ENCODE assay signal across 19 cellular contexts in the genomic region with DNA sequence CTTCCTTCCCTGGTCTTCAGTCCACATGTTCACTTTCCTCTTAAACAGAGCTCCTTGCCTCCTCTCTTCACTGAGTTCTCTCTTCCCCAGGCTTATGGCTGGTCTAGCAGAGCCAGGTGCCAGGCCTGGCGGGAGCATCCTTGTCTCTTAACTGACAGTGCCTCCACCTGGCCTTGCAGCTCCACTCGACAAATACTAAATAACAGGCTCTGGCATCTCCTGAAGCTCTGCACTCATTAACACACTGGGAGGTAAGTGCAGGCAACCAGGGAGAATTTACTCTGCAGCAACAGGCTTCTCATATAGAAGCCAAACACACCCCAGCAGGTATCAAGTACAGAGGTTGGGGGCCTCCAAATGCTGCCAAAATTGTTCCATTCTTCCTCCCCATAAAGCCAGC.
DNase-seq lines count a peak whose midpoint lies in the region; ATAC-seq and TF ChIP-seq lines count a peak whose summit lies in the region.
"Had no signal": no experiment of that assay in that cellular context is flagged by ENCODE, and none has a peak within 500 bp of the region (broad histone marks: within the 10 kb centered on the region; RNA-seq: fewer than 3 reads in every experiment).

No MANE protein-coding gene starts in this region.

- H2BK15ac ChIP-seq in neuronal stem cell (ENCODE audit: low read length) = peak overlapping the region; percentile 22

- H3K9me3 ChIP-seq in neuronal stem cell (replicated peaks in 1 of 2; ENCODE audit: control insufficient read depth in 2 of 2, insufficient read depth in 1 of 2, low read depth in 1 of 2, low read length in 2 of 2) (no peaks in the 10 kb centered on the region), testis (no peaks in the 10 kb centered on the region)
- H3K9me3 ChIP-seq: gastrocnemius medialis, thoracic aorta had no signal

- H3K36me3 ChIP-seq in neuronal stem cell (replicated peaks in 1 of 2; ENCODE audit: control insufficient read depth in 2 of 2, insufficient read depth in 2 of 2, low read length in 2 of 2) (no peaks in the 10 kb centered on the region), testis (ENCODE audit: low read depth, missing control alignments) (no peaks in the 10 kb centered on the region)
- H3K36me3 ChIP-seq: breast epithelium, gastrocnemius medialis, thoracic aorta had no signal

- no peak for ATAC-seq in HG03565 (IDR thresholded peaks at IDR 0.05; ENCODE audit: unreplicated experiment)
- ATAC-seq in activated T-cell treated with anti-CD3 and anti-CD28 coated beads, Interleukin-2, amount 50 U/mL, for 4 hours = no peak
- ATAC-seq: activated T-helper 17 cell treated with anti-CD3 and anti-CD28 coated beads, Interleukin-2, amount 50 U/mL, for 72 hours; gastrocnemius medialis; left lobe of liver had no signal

- no peak for TF ChIP-seq EP300 in Ishikawa (IDR thresholded peaks at IDR 0.05; ENCODE audit: borderline replicate concordance)

- H3K4me3 ChIP-seq in neuronal stem cell (ENCODE audit: low read length in 2 of 2) (no peak overlapping the region), testis (no peak overlapping the region)
- H3K4me3 ChIP-seq: breast epithelium, gastrocnemius medialis, thoracic aorta had no signal

- no peaks in the 10 kb centered on the region for H3K36me3 Mint-ChIP-seq in activated T-cell treated with anti-CD3 and anti-CD28 coated beads, Interleukin-2, amount 50 U/mL, for 4 hours (ENCODE audit: insufficient read depth)

- no CpG with 5 or more reads among the region's 2 CpGs for WGBS in neuronal stem cell (ENCODE audit: extremely low coverage in 2 of 2, insufficient read length in 2 of 2, insufficient replicate concordance in 1 of 2), 2 donors
- 87 to 91% methylated on average over 2 of the region's 2 CpGs for WGBS in testis, 2 donors

- no peak for TF ChIP-seq CTCF in testis (IDR thresholded peaks at IDR 0.05)

- no peak overlapping the region for H4K8ac ChIP-seq in neuronal stem cell (ENCODE audit: low read depth, low read length)

- H3K4ac ChIP-seq in neuronal stem cell (ENCODE audit: low read length) = no peak overlapping the region

- H3K9ac ChIP-seq in neuronal stem cell (ENCODE audit: low read depth, low read length, poor library complexity) = no peak overlapping the region

- H2BK120ac ChIP-seq in neuronal stem cell (ENCODE audit: low read depth, low read length) = no peak overlapping the region

- H3K27me3 Mint-ChIP-seq in activated T-cell treated with anti-CD3 and anti-CD28 coated beads, Interleukin-2, amount 50 U/mL, for 4 hours (ENCODE audit: low read depth) = no peaks in the 10 kb centered on the region

- H2AFZ ChIP-seq in neuronal stem cell (ENCODE audit: low read length) = no peak overlapping the region

- no peak for TF ChIP-seq POLR2A in testis (IDR thresholded peaks at IDR 0.05)

- no peak overlapping the region for H2BK5ac ChIP-seq in neuronal stem cell (ENCODE audit: low read length)

- DNase-seq in NCI-H2029 (lab: John Stamatoyannopoulos, UW) (peak; percentile 20), NCI-H748 treated with DMSO at 0.1 percent for 48 hours (lab: John Stamatoyannopoulos, UW) (peak; percentile 89), neuronal stem cell (ENCODE audit: low spot score) (no peak), testis (no peak)
- DNase-seq in stimulated activated CD4-positive, alpha-beta T cell treated with anti-CD3 and anti-CD28 coated beads, Interleukin-15, amount 100 ng/mL, for 24 hours = no peak
- no peak for DNase-seq in activated T-cell treated with anti-CD3 and anti-CD28 coated beads, Interleukin-2, amount 50 U/mL, for 4 hours
- DNase-seq: activated CD4-positive, CD25-positive, alpha-beta regulatory T cell treated with anti-CD3 and anti-CD28 coated beads, Interleukin-2, amount 50 U/mL, for 72 hours; AML-193; erythroblast; gastrocnemius medialis; MM.1S; OCI-M1; T-helper 9 cell had no signal

- H2AK5ac ChIP-seq in neuronal stem cell (ENCODE audit: low read depth, low read length) = no peak overlapping the region

- H3K27me3 ChIP-seq in neuronal stem cell (ENCODE audit: control insufficient read depth in 3 of 3, insufficient read depth in 3 of 3, low read depth in 1 of 3, low read length in 3 of 3) (peaks cover 0 to 11% (median 0%) of the 10 kb centered on the region in 3 experiments), testis (no peaks in the 10 kb centered on the region)
- H3K27me3 ChIP-seq: breast epithelium, gastrocnemius medialis had no signal

- H3K4me1 ChIP-seq in neuronal stem cell (ENCODE audit: control insufficient read depth in 2 of 2, insufficient read depth in 1 of 2, low read depth in 1 of 2, low read length in 2 of 2) (peaks cover 0 to 12% of the 10 kb centered on the region in 2 donors), testis (no peaks in the 10 kb centered on the region)
- H3K4me1 ChIP-seq: breast epithelium, gastrocnemius medialis had no signal

- no peak overlapping the region for H3K4me3 Mint-ChIP-seq in activated T-cell treated with anti-CD3 and anti-CD28 coated beads, Interleukin-2, amount 50 U/mL, for 4 hours
- H3K4me3 Mint-ChIP-seq: activated T-helper 17 cell treated with anti-CD3 and anti-CD28 coated beads, Interleukin-2, amount 50 U/mL, for 72 hours had no signal

- TF ChIP-seq RAD21 in Ishikawa (IDR thresholded peaks at IDR 0.05; ENCODE audit: low read depth) = peak; percentile 21; the same call in 1 of the 2 replicates

- H3K23ac ChIP-seq in neuronal stem cell (ENCODE audit: low read depth, low read length, poor library complexity) = no peak overlapping the region

- no peaks in the 10 kb centered on the region for H3K4me1 Mint-ChIP-seq in activated T-cell treated with anti-CD3 and anti-CD28 coated beads, Interleukin-2, amount 50 U/mL, for 4 hours (ENCODE audit: low read depth)
- H3K4me1 Mint-ChIP-seq: activated T-helper 17 cell treated with anti-CD3 and anti-CD28 coated beads, Interleukin-2, amount 50 U/mL, for 72 hours had no signal

- H3K27ac ChIP-seq in neuronal stem cell (replicated peaks; ENCODE audit: low read length) = no peak overlapping the region
- H3K27ac ChIP-seq in testis = no peak overlapping the region
- H3K27ac ChIP-seq: breast epithelium, gastrocnemius medialis, thoracic aorta had no signal

- H2BK12ac ChIP-seq in neuronal stem cell (ENCODE audit: low read length) = no peak overlapping the region

- H4K91ac ChIP-seq in neuronal stem cell (ENCODE audit: low read depth, low read length, poor library complexity) = no peak overlapping the region

- peak overlapping the region; percentile 20 for H3K18ac ChIP-seq in neuronal stem cell (ENCODE audit: low read length)

- H3K4me2 ChIP-seq in neuronal stem cell (ENCODE audit: insufficient read depth, low read length, poor library complexity, severe bottlenecking) = no peak overlapping the region

- H3K14ac ChIP-seq in neuronal stem cell (ENCODE audit: low read length) = no peak overlapping the region

- no peaks in the 10 kb centered on the region for H3K9me3 Mint-ChIP-seq in activated T-cell treated with anti-CD3 and anti-CD28 coated beads, Interleukin-2, amount 50 U/mL, for 4 hours
- H3K9me3 Mint-ChIP-seq: activated T-helper 17 cell treated with anti-CD3 and anti-CD28 coated beads, Interleukin-2, amount 50 U/mL, for 72 hours had no signal

- intact Hi-C loops in testis (cut with DNase I; ENCODE audit: low total_unique reads) = no loop called here

- no peaks in the 10 kb centered on the region for H3K79me1 ChIP-seq in neuronal stem cell (ENCODE audit: low read depth, low read length)

TF ChIP-seq in Ishikawa, 13 proteins besides CTCF, POLR2A, EP300 and RAD21:
- TF ChIP-seq YY1 (IDR thresholded peaks at IDR 0.05; ENCODE audit: low read depth) (no peak), CEBPB (IDR thresholded peaks at IDR 0.05) (no peak), TCF12 (IDR thresholded peaks at IDR 0.05; ENCODE audit: low read depth) (no peak), ZBTB7A (IDR thresholded peaks at IDR 0.05; ENCODE audit: low read depth) (no peak), EGR1 (IDR thresholded peaks at IDR 0.05) (no peak), TAF1 (IDR thresholded peaks at IDR 0.05; ENCODE audit: low read depth) (no peak), CREB1 (IDR thresholded peaks at IDR 0.05; ENCODE audit: low read depth) (no peak)
- TF ChIP-seq, protein P1, sequence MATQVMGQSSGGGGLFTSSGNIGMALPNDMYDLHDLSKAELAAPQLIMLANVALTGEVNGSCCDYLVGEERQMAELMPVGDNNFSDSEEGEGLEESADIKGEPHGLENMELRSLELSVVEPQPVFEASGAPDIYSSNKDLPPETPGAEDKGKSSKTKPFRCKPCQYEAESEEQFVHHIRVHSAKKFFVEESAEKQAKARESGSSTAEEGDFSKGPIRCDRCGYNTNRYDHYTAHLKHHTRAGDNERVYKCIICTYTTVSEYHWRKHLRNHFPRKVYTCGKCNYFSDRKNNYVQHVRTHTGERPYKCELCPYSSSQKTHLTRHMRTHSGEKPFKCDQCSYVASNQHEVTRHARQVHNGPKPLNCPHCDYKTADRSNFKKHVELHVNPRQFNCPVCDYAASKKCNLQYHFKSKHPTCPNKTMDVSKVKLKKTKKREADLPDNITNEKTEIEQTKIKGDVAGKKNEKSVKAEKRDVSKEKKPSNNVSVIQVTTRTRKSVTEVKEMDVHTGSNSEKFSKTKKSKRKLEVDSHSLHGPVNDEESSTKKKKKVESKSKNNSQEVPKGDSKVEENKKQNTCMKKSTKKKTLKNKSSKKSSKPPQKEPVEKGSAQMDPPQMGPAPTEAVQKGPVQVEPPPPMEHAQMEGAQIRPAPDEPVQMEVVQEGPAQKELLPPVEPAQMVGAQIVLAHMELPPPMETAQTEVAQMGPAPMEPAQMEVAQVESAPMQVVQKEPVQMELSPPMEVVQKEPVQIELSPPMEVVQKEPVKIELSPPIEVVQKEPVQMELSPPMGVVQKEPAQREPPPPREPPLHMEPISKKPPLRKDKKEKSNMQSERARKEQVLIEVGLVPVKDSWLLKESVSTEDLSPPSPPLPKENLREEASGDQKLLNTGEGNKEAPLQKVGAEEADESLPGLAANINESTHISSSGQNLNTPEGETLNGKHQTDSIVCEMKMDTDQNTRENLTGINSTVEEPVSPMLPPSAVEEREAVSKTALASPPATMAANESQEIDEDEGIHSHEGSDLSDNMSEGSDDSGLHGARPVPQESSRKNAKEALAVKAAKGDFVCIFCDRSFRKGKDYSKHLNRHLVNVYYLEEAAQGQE (IDR thresholded peaks at IDR 0.05; ENCODE audit: low read depth) = no peak
- TF ChIP-seq, protein P2, sequence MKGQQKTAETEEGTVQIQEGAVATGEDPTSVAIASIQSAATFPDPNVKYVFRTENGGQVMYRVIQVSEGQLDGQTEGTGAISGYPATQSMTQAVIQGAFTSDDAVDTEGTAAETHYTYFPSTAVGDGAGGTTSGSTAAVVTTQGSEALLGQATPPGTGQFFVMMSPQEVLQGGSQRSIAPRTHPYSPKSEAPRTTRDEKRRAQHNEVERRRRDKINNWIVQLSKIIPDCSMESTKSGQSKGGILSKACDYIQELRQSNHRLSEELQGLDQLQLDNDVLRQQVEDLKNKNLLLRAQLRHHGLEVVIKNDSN (IDR thresholded peaks at IDR 0.05) = no peak
TF ChIP-seq in Ishikawa: peak in this region for 0.

Comparison
In these comparisons a context has a peak if more than half of its experiments do, and no peak if none do; other contexts are left out.
1. DNase-seq: peak in NCI-H2029 (single experiment) and NCI-H748 treated with DMSO at 0.1 percent for 48 hours (single experiment); none in neuronal stem cell (single experiment), stimulated activated CD4-positive, alpha-beta T cell treated with anti-CD3 and anti-CD28 coated beads, Interleukin-15, amount 100 ng/mL, for 24 hours (single experiment), testis (single experiment) and activated T-cell treated with anti-CD3 and anti-CD28 coated beads, Interleukin-2, amount 50 U/mL, for 4 hours (single experiment).